ENCODE assay signal across 11 cellular contexts in the genomic region with DNA sequence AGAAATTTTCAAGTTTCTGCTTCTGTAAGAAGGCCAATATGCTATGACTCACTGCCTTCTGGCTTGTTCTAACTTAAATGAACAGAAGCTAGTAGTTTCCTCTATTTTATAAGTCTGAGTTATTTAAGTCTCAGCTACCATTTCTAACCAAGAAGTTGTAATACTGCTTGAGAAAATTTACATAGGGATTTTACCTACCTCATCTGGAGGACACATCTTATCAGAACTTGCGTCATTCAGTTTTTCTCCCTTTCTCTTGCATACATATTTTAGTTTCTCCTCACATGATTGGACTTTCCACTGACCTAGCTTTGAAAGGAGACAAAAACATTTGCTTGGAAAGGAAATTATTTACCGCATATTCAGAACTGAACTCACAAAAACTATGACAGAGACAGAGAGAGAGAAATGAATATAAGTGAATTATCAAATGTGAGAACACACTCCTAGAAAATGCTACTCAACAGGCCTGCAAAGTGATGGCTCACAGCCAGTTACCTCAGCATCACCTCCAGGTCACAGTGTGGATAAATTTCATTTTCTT. TPM values are rescaled to one million over a fixed set of nuclear protein-coding genes. Genes with fewer than 3 reads are reported as not detected.
DNase-seq lines count a peak whose midpoint lies in the region; ATAC-seq lines count a peak whose summit lies in the region.
"Had no signal": no experiment of that assay in that cellular context is flagged by ENCODE, and none has a peak within 500 bp of the region (broad histone marks: within the 10 kb centered on the region; RNA-seq: fewer than 3 reads in every experiment).

No MANE protein-coding gene starts in this region.

- peak; percentile 9 for DNase-seq in stimulated activated CD4-positive, alpha-beta T cell treated with anti-CD3 and anti-CD28 coated beads, Interleukin-12 subunit alpha, Interleukin-12 subunit beta, amount 100 ng/mL, for 4 hours
- no peak for DNase-seq in stimulated activated CD4-positive, alpha-beta T cell treated with anti-CD3 and anti-CD28 coated beads, Interleukin-4, amount 100 ng/mL, for 4 hours
- DNase-seq in adipocyte (ENCODE audit: low read depth) (peak; percentile 62), SK-N-DZ (ENCODE audit: low spot score) (no peak), NCI-H128 (lab: John Stamatoyannopoulos, UW; ENCODE audit: unreplicated experiment) (no peak), D341Med (ENCODE audit: low spot score) (no peak), KG1 (lab: John Stamatoyannopoulos, UW) (no peak)
- DNase-seq: DMS 273 treated with DMSO at 0.1 percent for 48 hours, NCI-H748 treated with DMSO at 0.1 percent for 48 hours had no signal

- no peak overlapping the region for H3K4me3 ChIP-seq in adipocyte (ENCODE audit: low read length)
- H3K4me3 ChIP-seq: coronary artery had no signal

- H3K4me1 ChIP-seq in adipocyte (ENCODE audit: control insufficient read depth, insufficient read depth, low read length), result peaks cover 10% of the 10 kb centered on the region

- H3K9ac ChIP-seq in adipocyte (ENCODE audit: low read length), result no peak overlapping the region

- no peaks in the 10 kb centered on the region for H3K9me3 ChIP-seq in adipocyte (ENCODE audit: control insufficient read depth, low read length)

- peak; percentile 85 for ATAC-seq in HG03039 (IDR thresholded peaks at IDR 0.05; ENCODE audit: unreplicated experiment)

- H3K27me3 ChIP-seq in adipocyte (replicated peaks; ENCODE audit: control insufficient read depth, insufficient read depth, low read length), result no peaks in the 10 kb centered on the region

- no peaks in the 10 kb centered on the region for H3K36me3 ChIP-seq in adipocyte (ENCODE audit: control insufficient read depth, insufficient read depth, low read length, severe bottlenecking)

RNA-seq across cellular contexts. Expression of a gene that starts 25.4 kb away (rescaled TPM):
- not detected in 2 replicates for polyA plus RNA-seq in SK-N-DZ (2014; cell fraction: cytosol; rRNA removed)
- polyA plus RNA-seq in SK-N-DZ (2014; cell fraction: nucleus; rRNA removed), result not detected in 2 replicates

Comparison
In these comparisons a context has a peak if more than half of its experiments do, and no peak if none do; other contexts are left out.
1. DNase-seq: peak in stimulated activated CD4-positive, alpha-beta T cell treated with anti-CD3 and anti-CD28 coated beads, Interleukin-12 subunit alpha, Interleukin-12 subunit beta, amount 100 ng/mL, for 4 hours (single experiment) and adipocyte (single experiment); none in stimulated activated CD4-positive, alpha-beta T cell treated with anti-CD3 and anti-CD28 coated beads, Interleukin-4, amount 100 ng/mL, for 4 hours (0 of 2), SK-N-DZ (single experiment), NCI-H128 (single experiment), D341Med (single experiment) and KG1 (single experiment).